Comparison of ENCODE assay signal across 25 cellular contexts in the genomic region with DNA sequence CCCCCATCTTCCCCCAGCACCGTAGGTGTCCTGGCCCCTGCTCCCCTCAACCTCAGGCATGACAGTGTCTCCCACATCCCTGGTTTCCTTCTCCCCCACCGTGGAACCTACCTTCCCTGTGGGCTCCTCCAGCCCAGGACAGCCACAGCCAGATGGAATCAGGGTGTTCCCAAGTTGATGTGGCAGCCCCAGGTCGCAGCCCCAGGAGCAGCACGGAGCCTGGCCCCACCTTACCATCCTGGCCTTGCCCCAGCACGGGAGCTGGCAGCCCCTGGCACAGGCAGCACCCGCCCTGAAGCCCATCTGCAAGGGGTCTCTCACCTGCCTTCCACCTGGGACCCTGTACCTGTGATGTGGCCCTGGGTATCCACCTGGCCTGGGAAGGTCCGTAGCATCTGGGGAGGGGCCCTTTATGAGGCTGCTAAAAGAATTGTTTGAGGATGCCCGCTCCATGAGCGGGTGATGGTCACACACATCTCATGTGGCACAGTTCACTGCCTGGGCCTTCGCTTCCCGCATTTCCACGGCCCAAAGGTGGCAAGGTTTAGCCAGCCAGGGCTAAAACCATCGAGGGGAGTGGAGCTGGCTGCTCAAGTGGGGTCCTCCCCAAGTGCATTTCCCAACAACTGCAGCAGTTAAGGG. TPM values are rescaled to one million over a fixed set of nuclear protein-coding genes. Genes with fewer than 3 reads are reported as not detected.
DNase-seq lines count a peak whose midpoint lies in the region; ATAC-seq and TF ChIP-seq lines count a peak whose summit lies in the region.
"Had no signal": no experiment of that assay in that cellular context is flagged by ENCODE, and none has a peak within 500 bp of the region (broad histone marks: within the 10 kb centered on the region; RNA-seq: fewer than 3 reads in every experiment).

No MANE protein-coding gene starts in this region.

- DNase-seq in activated CD4-positive, alpha-beta T cell treated with anti-CD3 and anti-CD28 coated beads for 36 hours, result no peak
- no peak for DNase-seq in activated CD4-positive, alpha-beta T cell treated with anti-CD3 and anti-CD28 coated beads, Interleukin-2, amount 50 U/mL, for 1 hour
- DNase-seq in CD4-positive, alpha-beta T cell, result no peak
- no peak for DNase-seq in activated CD8-positive, alpha-beta T cell treated with anti-CD3 and anti-CD28 coated beads, Interleukin-2, amount 10 ng/mL, durations not matched to agents 7 days and 5 days
- DNase-seq in naive thymus-derived CD4-positive, alpha-beta T cell, result no peak
- DNase-seq in NCI-H2029 treated with DMSO at 0.1 percent for 48 hours (lab: John Stamatoyannopoulos, UW), result no peak
- DNase-seq in amygdala (lab: John Stamatoyannopoulos, UW), result no peak
- no peak for DNase-seq in cardiac septum (ENCODE audit: low spot score)
- DNase-seq: amniotic stem cell; caudate nucleus; DMS153; gastrocnemius medialis; mammary epithelial cell; NCI-H1092 treated with DMSO at 0.1 percent for 48 hours; NCI-H2081 treated with DMSO at 0.1 percent for 48 hours; NCI-H526; posterior cingulate gyrus; Right ventricle myocardium superior; stimulated activated CD4-positive, alpha-beta T cell treated with anti-CD3 and anti-CD28 coated beads, Interleukin-2, amount 100 ng/mL, for 48 hours; substantia nigra had no signal

- H3K27ac Mint-ChIP-seq in activated CD4-positive, alpha-beta T cell treated with anti-CD3 and anti-CD28 coated beads for 36 hours, result peak overlapping the region; percentile 77
- peak overlapping the region; percentile 42 for H3K27ac Mint-ChIP-seq in CD4-positive, alpha-beta T cell
- H3K27ac Mint-ChIP-seq in activated CD8-positive, alpha-beta T cell treated with anti-CD3 and anti-CD28 coated beads, Interleukin-2, amount 10 ng/mL, durations not matched to agents 7 days and 5 days, result peak overlapping the region; percentile 84
- peak overlapping the region in 3 of 9 donors; percentile 42 to 81 (median 59) for H3K27ac Mint-ChIP-seq in naive thymus-derived CD4-positive, alpha-beta T cell
- H3K27ac Mint-ChIP-seq: WTC11 had no signal

- H3K27me3 Mint-ChIP-seq in activated CD4-positive, alpha-beta T cell treated with anti-CD3 and anti-CD28 coated beads for 36 hours, result peaks cover 3% of the 10 kb centered on the region
- H3K27me3 Mint-ChIP-seq in CD4-positive, alpha-beta T cell, result peaks cover 8% of the 10 kb centered on the region
- peaks cover 8% of the 10 kb centered on the region for H3K27me3 Mint-ChIP-seq in activated CD8-positive, alpha-beta T cell treated with anti-CD3 and anti-CD28 coated beads, Interleukin-2, amount 10 ng/mL, durations not matched to agents 7 days and 5 days (ENCODE audit: low read depth)
- peaks cover 0 to 23% (median 0%) of the 10 kb centered on the region in 5 donors for H3K27me3 Mint-ChIP-seq in naive thymus-derived CD4-positive, alpha-beta T cell

- H3K4me1 Mint-ChIP-seq in activated CD4-positive, alpha-beta T cell treated with anti-CD3 and anti-CD28 coated beads for 36 hours, result peaks cover 15% of the 10 kb centered on the region
- peaks cover 17% of the 10 kb centered on the region for H3K4me1 Mint-ChIP-seq in CD4-positive, alpha-beta T cell (ENCODE audit: low read depth)
- peaks cover 37% of the 10 kb centered on the region for H3K4me1 Mint-ChIP-seq in activated CD8-positive, alpha-beta T cell treated with anti-CD3 and anti-CD28 coated beads, Interleukin-2, amount 10 ng/mL, durations not matched to agents 7 days and 5 days (ENCODE audit: low read depth)
- peaks cover 3 to 24% (median 16%) of the 10 kb centered on the region in 7 donors for H3K4me1 Mint-ChIP-seq in naive thymus-derived CD4-positive, alpha-beta T cell
- H3K4me1 Mint-ChIP-seq: WTC11 had no signal

- no peak for ATAC-seq in activated CD4-positive, alpha-beta T cell treated with anti-CD3 and anti-CD28 coated beads for 36 hours
- no peak for ATAC-seq in CD4-positive, alpha-beta T cell (ENCODE audit: poor library complexity)
- ATAC-seq in activated CD8-positive, alpha-beta T cell treated with anti-CD3 and anti-CD28 coated beads, Interleukin-2, amount 10 ng/mL, durations not matched to agents 7 days and 5 days, result no peak
- no peak for ATAC-seq in naive thymus-derived CD4-positive, alpha-beta T cell
- ATAC-seq: esophagus mucosa, gastrocnemius medialis, WTC11 had no signal

- POLR2A ChIA-PET in activated CD4-positive, alpha-beta T cell treated with anti-CD3 and anti-CD28 coated beads for 36 hours (lab: Charles Lee), result interaction anchor here (0.7 kb wide), 1 partner anchor 196 kb away, joined by 3 read pairs; no protein-coding TSS in a partner anchor
- POLR2A ChIA-PET in CD4-positive, alpha-beta T cell (lab: Charles Lee), result interaction anchor here (0.8 kb wide), 1 partner anchor 41 kb away, joined by 3 read pairs; no protein-coding TSS in a partner anchor
- POLR2A ChIA-PET in activated CD8-positive, alpha-beta T cell treated with anti-CD3 and anti-CD28 coated beads, Interleukin-2, amount 10 ng/mL, durations not matched to agents 7 days and 5 days (lab: Charles Lee), result interaction anchor here (0.9 to 1.3 kb wide), 2 partner anchors 39 to 40 kb away, joined by 3 read pairs; no protein-coding TSS in a partner anchor
- POLR2A ChIA-PET in naive thymus-derived CD4-positive, alpha-beta T cell (lab: Charles Lee), result no interaction called here

- CTCF ChIA-PET in activated CD4-positive, alpha-beta T cell treated with anti-CD3 and anti-CD28 coated beads for 36 hours (lab: Charles Lee), result interaction anchor here (0.8 to 2.2 kb wide), 2 partner anchors 19 to 41 kb away, joined by 3 to 10 read pairs; no protein-coding TSS in a partner anchor
- CTCF ChIA-PET in CD4-positive, alpha-beta T cell (lab: Charles Lee), result no interaction called here
- CTCF ChIA-PET in activated CD8-positive, alpha-beta T cell treated with anti-CD3 and anti-CD28 coated beads, Interleukin-2, amount 10 ng/mL, durations not matched to agents 7 days and 5 days (lab: Charles Lee), result no interaction called here
- CTCF ChIA-PET in naive thymus-derived CD4-positive, alpha-beta T cell (lab: Charles Lee), result interaction anchor here (1.2 kb wide), 1 partner anchor 160 kb away, joined by 5 read pairs; no protein-coding TSS in a partner anchor

- intact Hi-C loops in activated CD4-positive, alpha-beta T cell treated with anti-CD3 and anti-CD28 coated beads for 36 hours (cut with DNase I, micrococcal nuclease), result no loop called here
- intact Hi-C loops in CD4-positive, alpha-beta T cell (cut with DNase I, micrococcal nuclease), result loop anchor here in 1 of 2 experiments (5.0 kb wide), 1 partner anchor 328 kb away; no protein-coding TSS in a partner anchor
- intact Hi-C loops in naive thymus-derived CD4-positive, alpha-beta T cell (cut with micrococcal nuclease), result no loop called here
- intact Hi-C loops in cardiac septum (cut with DNase I), result no loop called here

- peak overlapping the region; percentile 67 for H3K4me3 Mint-ChIP-seq in activated CD4-positive, alpha-beta T cell treated with anti-CD3 and anti-CD28 coated beads for 36 hours
- peak overlapping the region; percentile 74 for H3K4me3 Mint-ChIP-seq in CD4-positive, alpha-beta T cell
- peak overlapping the region; percentile 74 for H3K4me3 Mint-ChIP-seq in activated CD8-positive, alpha-beta T cell treated with anti-CD3 and anti-CD28 coated beads, Interleukin-2, amount 10 ng/mL, durations not matched to agents 7 days and 5 days
- H3K4me3 Mint-ChIP-seq in naive thymus-derived CD4-positive, alpha-beta T cell, result peak overlapping the region in 9 of 10 donors; percentile 51 to 89 (median 62)
- H3K4me3 Mint-ChIP-seq: WTC11 had no signal

- H3K4me1 ChIP-seq in naive thymus-derived CD4-positive, alpha-beta T cell (ENCODE audit: control insufficient read depth in 2 of 2, insufficient read depth in 2 of 2, low read length in 2 of 2), result peaks cover 9 to 14% of the 10 kb centered on the region in 2 donors

- H3K9me3 ChIP-seq in CD4-positive, alpha-beta T cell (ENCODE audit: control insufficient read depth, low read length), result no peaks in the 10 kb centered on the region
- H3K9me3 ChIP-seq in naive thymus-derived CD4-positive, alpha-beta T cell (ENCODE audit: control insufficient read depth in 2 of 3, low read length in 3 of 3), result no peaks in the 10 kb centered on the region
- H3K9me3 ChIP-seq: gastrocnemius medialis, vagina had no signal

- TF ChIP-seq CTCF in CD4-positive, alpha-beta T cell (IDR thresholded peaks at IDR 0.05), result no peak

- peaks cover 6% of the 10 kb centered on the region for H3K36me3 Mint-ChIP-seq in activated CD4-positive, alpha-beta T cell treated with anti-CD3 and anti-CD28 coated beads for 36 hours (ENCODE audit: low read depth)
- no peaks in the 10 kb centered on the region for H3K36me3 Mint-ChIP-seq in CD4-positive, alpha-beta T cell (ENCODE audit: low read depth)
- H3K36me3 Mint-ChIP-seq in activated CD8-positive, alpha-beta T cell treated with anti-CD3 and anti-CD28 coated beads, Interleukin-2, amount 10 ng/mL, durations not matched to agents 7 days and 5 days (ENCODE audit: low read depth), result no peaks in the 10 kb centered on the region
- H3K36me3 Mint-ChIP-seq in naive thymus-derived CD4-positive, alpha-beta T cell, result no peaks in the 10 kb centered on the region

- no peaks in the 10 kb centered on the region for H3K9me3 Mint-ChIP-seq in activated CD4-positive, alpha-beta T cell treated with anti-CD3 and anti-CD28 coated beads for 36 hours (ENCODE audit: low read depth)
- H3K9me3 Mint-ChIP-seq in CD4-positive, alpha-beta T cell, result no peaks in the 10 kb centered on the region
- no peaks in the 10 kb centered on the region for H3K9me3 Mint-ChIP-seq in activated CD8-positive, alpha-beta T cell treated with anti-CD3 and anti-CD28 coated beads, Interleukin-2, amount 10 ng/mL, durations not matched to agents 7 days and 5 days (ENCODE audit: insufficient read depth)
- peaks cover 0 to 1% (median 0%) of the 10 kb centered on the region in 11 donors for H3K9me3 Mint-ChIP-seq in naive thymus-derived CD4-positive, alpha-beta T cell

- H3K36me3 ChIP-seq in naive thymus-derived CD4-positive, alpha-beta T cell (ENCODE audit: control insufficient read depth in 2 of 3, insufficient read depth in 3 of 3, low read length in 3 of 3), result no peaks in the 10 kb centered on the region
- H3K36me3 ChIP-seq: gastrocnemius medialis, vagina had no signal

- H3K27me3 ChIP-seq in CD4-positive, alpha-beta T cell (ENCODE audit: control insufficient read depth, insufficient read depth, low read length), result peaks cover 20% of the 10 kb centered on the region
- peaks cover 0 to 4% of the 10 kb centered on the region in 2 donors for H3K27me3 ChIP-seq in naive thymus-derived CD4-positive, alpha-beta T cell (ENCODE audit: control insufficient read depth in 2 of 2, insufficient read depth in 2 of 2, low read length in 2 of 2)
- H3K27me3 ChIP-seq: vagina had no signal

- no peak overlapping the region for H3K4me3 ChIP-seq in naive thymus-derived CD4-positive, alpha-beta T cell (ENCODE audit: low read length)
- H3K4me3 ChIP-seq: vagina had no signal

- no peak overlapping the region for H3K27ac ChIP-seq in CD4-positive, alpha-beta T cell (ENCODE audit: low read depth, low read length)
- H3K27ac ChIP-seq in naive thymus-derived CD4-positive, alpha-beta T cell (ENCODE audit: low read depth, low read length), result no peak overlapping the region
- H3K27ac ChIP-seq: C4-2B, gastrocnemius medialis, vagina had no signal

RNA-seq across cellular contexts. Expression of a gene that starts 4.2 kb away (rescaled TPM):
- total RNA-seq in activated CD4-positive, alpha-beta T cell treated with anti-CD3 and anti-CD28 coated beads for 36 hours, result 1 to 10 TPM; 7.2 to 9.2 TPM
- 1 to 10 TPM; 1.6 to 1.7 TPM for total RNA-seq in CD4-positive, alpha-beta T cell
- total RNA-seq in activated CD8-positive, alpha-beta T cell treated with anti-CD3 and anti-CD28 coated beads, Interleukin-2, amount 10 ng/mL, durations not matched to agents 7 days and 5 days, result 1 to 10 TPM; 8.6 to 9.2 TPM
- total RNA-seq in naive thymus-derived CD4-positive, alpha-beta T cell, result 1 to 10 TPM in 4 of 5 experiments, under 1 TPM in 1; 0.83 to 5.7 (median 3.7) TPM
- 1 to 10 TPM; 2.5 to 4.0 TPM for polyA plus RNA-seq in naive thymus-derived CD4-positive, alpha-beta T cell
- total RNA-seq in cardiac septum, result 1.3 TPM

RNA-seq across cellular contexts. Expression of a gene that starts 39.5 kb away (rescaled TPM):
- total RNA-seq in activated CD4-positive, alpha-beta T cell treated with anti-CD3 and anti-CD28 coated beads for 36 hours, result 10 to 100 TPM; 21.7 to 31.8 TPM
- total RNA-seq in CD4-positive, alpha-beta T cell, result 100 to 1,000 TPM; 102 to 108 TPM
- 10 to 100 TPM; 56.5 to 61.8 TPM for total RNA-seq in activated CD8-positive, alpha-beta T cell treated with anti-CD3 and anti-CD28 coated beads, Interleukin-2, amount 10 ng/mL, durations not matched to agents 7 days and 5 days
- total RNA-seq in naive thymus-derived CD4-positive, alpha-beta T cell, result 100 to 1,000 TPM in 1 of 5 experiments, 10 to 100 TPM in 4; 19.7 to 294 (median 31.3) TPM
- polyA plus RNA-seq in naive thymus-derived CD4-positive, alpha-beta T cell, result 10 to 100 TPM; 10.4 to 14.9 TPM
- total RNA-seq in cardiac septum, result 3.8 TPM

RNA-seq across cellular contexts. Expression of a gene that starts 43.9 kb away (rescaled TPM):
- 100 to 1,000 TPM; 182 to 186 TPM for total RNA-seq in activated CD4-positive, alpha-beta T cell treated with anti-CD3 and anti-CD28 coated beads for 36 hours
- total RNA-seq in CD4-positive, alpha-beta T cell, result 100 to 1,000 TPM; 250 to 258 TPM
- 100 to 1,000 TPM; 587 to 613 TPM for total RNA-seq in activated CD8-positive, alpha-beta T cell treated with anti-CD3 and anti-CD28 coated beads, Interleukin-2, amount 10 ng/mL, durations not matched to agents 7 days and 5 days
- total RNA-seq in naive thymus-derived CD4-positive, alpha-beta T cell, result 100 to 1,000 TPM in 4 of 5 experiments, 10 to 100 TPM in 1; 94.4 to 517 (median 192) TPM
- polyA plus RNA-seq in naive thymus-derived CD4-positive, alpha-beta T cell, result 100 to 1,000 TPM; 463 to 787 TPM
- 68.2 TPM for total RNA-seq in cardiac septum
- total RNA-seq: H4 had no signal

RNA-seq across cellular contexts. Expression of a gene that starts 55.9 kb away (rescaled TPM):
- 1 to 10 TPM; 1.1 to 1.2 TPM for total RNA-seq in activated CD4-positive, alpha-beta T cell treated with anti-CD3 and anti-CD28 coated beads for 36 hours
- total RNA-seq in CD4-positive, alpha-beta T cell, result 10 to 100 TPM; 62.5 to 68.3 TPM
- under 1 TPM; 0.21 to 0.31 TPM for total RNA-seq in activated CD8-positive, alpha-beta T cell treated with anti-CD3 and anti-CD28 coated beads, Interleukin-2, amount 10 ng/mL, durations not matched to agents 7 days and 5 days
- 10 to 100 TPM in 2 of 5 experiments, 1 to 10 TPM in 2, under 1 TPM in 1; 0.65 to 55.4 (median 6.6) TPM for total RNA-seq in naive thymus-derived CD4-positive, alpha-beta T cell
- polyA plus RNA-seq in naive thymus-derived CD4-positive, alpha-beta T cell, result 100 to 1,000 TPM in 1 of 2 donors, 10 to 100 TPM in 1; 69.1 to 180 TPM
- 918 TPM for total RNA-seq in cardiac septum

Comparison
In these comparisons a context has a peak if more than half of its experiments do, and no peak if none do; other contexts are left out.
1. CTCF ChIA-PET loops: an anchor here in activated CD4-positive, alpha-beta T cell treated with anti-CD3 and anti-CD28 coated beads for 36 hours (0.8 to 2.2 kb wide) and naive thymus-derived CD4-positive, alpha-beta T cell (1.2 kb wide); none called in CD4-positive, alpha-beta T cell and activated CD8-positive, alpha-beta T cell treated with anti-CD3 and anti-CD28 coated beads, Interleukin-2, amount 10 ng/mL, durations not matched to agents 7 days and 5 days.